Comparison of ENCODE assay signal across 10 cellular contexts in genomic region chr2:54546925-54547324, GRCh38.
DNase-seq lines count a peak whose midpoint lies in the region; ATAC-seq, FAIRE-seq and TF ChIP-seq lines count a peak whose summit lies in the region.
"Had no signal": no experiment of that assay in that cellular context is flagged by ENCODE, and none has a peak within 500 bp of the region (broad histone marks: within the 10 kb centered on the region; RNA-seq: fewer than 3 reads in every experiment).

No MANE protein-coding gene starts in this region.

- ATAC-seq in A549: no peak
- ATAC-seq in GM19025 (IDR thresholded peaks at IDR 0.05; ENCODE audit: low read depth, unreplicated experiment): peak; percentile 50
- ATAC-seq in HG02943 (IDR thresholded peaks at IDR 0.05; ENCODE audit: low read depth, unreplicated experiment): peak; percentile 45
- ATAC-seq: naive thymus-derived CD8-positive, alpha-beta T cell; stimulated activated naive B cell treated with anti-CD40 and anti-IgM and Interleukin-4, amounts not matched to agents 10 μg/mL and 1 μg/mL and 100 μg/mL, for 72 hours had no signal

- TF ChIP-seq EP300 in A549 (IDR thresholded peaks at IDR 0.05): no peak

- no peak for DNase-seq in A549 (ENCODE audit: low read depth in 1 of 2, low spot score in 1 of 2)
- no peak for DNase-seq in PC-9
- no peak for DNase-seq in NCI-H187 treated with DMSO at 0.1 percent for 48 hours (lab: John Stamatoyannopoulos, UW)
- no peak for DNase-seq in KBM-7
- DNase-seq in NCI-H2227 treated with DMSO at 0.1 percent for 48 hours (lab: John Stamatoyannopoulos, UW): no peak
- DNase-seq in islet precursor cell: no peak
- DNase-seq: naive thymus-derived CD8-positive, alpha-beta T cell; stimulated activated naive B cell treated with anti-CD40 and anti-IgM and Interleukin-4, amounts not matched to agents 10 μg/mL and 1 μg/mL and 100 μg/mL, for 72 hours had no signal

- no peak for FAIRE-seq in A549 (lab: Jason Lieb, UNC)

- H2AFZ ChIP-seq in PC-9: no peak overlapping the region

- no peaks in the 10 kb centered on the region for H3K36me3 ChIP-seq in PC-9 (ENCODE audit: low read depth)

- H3K27me3 ChIP-seq in PC-9 (ENCODE audit: insufficient read depth, low read depth): no peaks in the 10 kb centered on the region

- 0 out of 2 replicates have a peak, but pooled peaks cover 8% of the 10 kb centered on the region for H3K79me2 ChIP-seq in PC-9 (ENCODE audit: low read depth)

- H3K4me2 ChIP-seq in A549 (peak overlapping the region; percentile 77), PC-9 (no peak overlapping the region)

- WGBS in A549 (ENCODE audit: missing lambda C conversion rate): 30% methylated on average over 1 of the region's 1 CpG

- peaks cover 42% of the 10 kb centered on the region for H3F3A ChIP-seq in PC-9 (ENCODE audit: insufficient read depth, low read depth)

- in situ Hi-C loops in KBM-7 (cut with MboI; ENCODE audit: low pct_unique_long_range_greater_than_20kb, low sequenced_read_pairs): no loop called here

- no peaks in the 10 kb centered on the region for H3K9me2 ChIP-seq in PC-9 (ENCODE audit: insufficient read depth)

- TF ChIP-seq CTCF in A549 (IDR thresholded peaks at IDR 0.05) (no peak), PC-9 (conservative IDR thresholded peaks at IDR 0.05) (no peak)

- peaks cover 63% of the 10 kb centered on the region for H3K4me1 ChIP-seq in A549
- H3K4me1 ChIP-seq in PC-9 (replicated peaks; ENCODE audit: insufficient read depth): peaks cover 51% of the 10 kb centered on the region

- peak overlapping the region; percentile 84 to 95 for H3K27ac ChIP-seq in A549
- H3K27ac ChIP-seq in PC-9: peak overlapping the region; percentile 92

- CTCF ChIA-PET in A549 (lab: Yijun Ruan, JAX): interaction anchor here (0.7 to 2.2 kb wide), 3 partner anchors 11 to 158 kb away, joined by 3 to 8 read pairs (median 3); no protein-coding TSS in a partner anchor
- CTCF ChIA-PET in PC-9 (lab: Charles Lee): no interaction called here

- POLR2A ChIA-PET in A549 (lab: Yijun Ruan, JAX) (interaction anchor here (1.1 kb wide), 1 partner anchor 11 kb away, joined by 4 read pairs; no protein-coding TSS in a partner anchor), PC-9 (lab: Charles Lee; ENCODE audit: unreplicated experiment) (no interaction called here)

- no peak for TF ChIP-seq POLR2A in A549 (IDR thresholded peaks at IDR 0.05; ENCODE audit: low read length)

- intact Hi-C loops in PC-9 (cut with micrococcal nuclease; ENCODE audit: unreplicated experiment): no loop called here

- H3K9me3 ChIP-seq in A549: no peaks in the 10 kb centered on the region
- no peaks in the 10 kb centered on the region for H3K9me3 ChIP-seq in PC-9 (ENCODE audit: insufficient read depth, low read depth)

- no peak for TF ChIP-seq RAD21 in A549 (conservative IDR thresholded peaks at IDR 0.05 in 1 of 2, IDR thresholded peaks at IDR 0.05 in 1 of 2)

- BruUV-seq in PC-9 (replicated peaks; lab: Mats Ljungman, UMichigan): no TSS peak

- H3K4me3 ChIP-seq in A549 (no peak overlapping the region), PC-9 (no peak overlapping the region)

- H4K20me1 ChIP-seq in PC-9 (ENCODE audit: insufficient read depth): no peaks in the 10 kb centered on the region

TF ChIP-seq in A549, 52 proteins besides CTCF, POLR2A, EP300 and RAD21:
- TF ChIP-seq HEYL (CRISPR knock-in tag; IDR thresholded peaks at IDR 0.05) (no peak), BHLHE40 (IDR thresholded peaks at IDR 0.05; ENCODE audit: low read depth, low read length) (no peak), EHMT2 (IDR thresholded peaks at IDR 0.05; ENCODE audit: low read depth) (no peak), TFCP2L1 (CRISPR knock-in tag; IDR thresholded peaks at IDR 0.05) (no peak), SREBF2 (IDR thresholded peaks at IDR 0.05) (no peak), MAZ (IDR thresholded peaks at IDR 0.05; ENCODE audit: borderline replicate concordance, low read depth, low read length) (no peak), SMC3 (IDR thresholded peaks at IDR 0.05) (no peak), HDAC2 (IDR thresholded peaks at IDR 0.05) (no peak), NPAS2 (CRISPR knock-in tag; IDR thresholded peaks at IDR 0.05; ENCODE audit: borderline replicate concordance) (no peak)

Comparison
In these comparisons a context has a peak if more than half of its experiments do, and no peak if none do; other contexts are left out.
1. ATAC-seq: peak in GM19025 (single experiment) and HG02943 (single experiment); none in A549 (0 of 2).